ENCODE assay signal across 1 cellular context in the genomic region with DNA sequence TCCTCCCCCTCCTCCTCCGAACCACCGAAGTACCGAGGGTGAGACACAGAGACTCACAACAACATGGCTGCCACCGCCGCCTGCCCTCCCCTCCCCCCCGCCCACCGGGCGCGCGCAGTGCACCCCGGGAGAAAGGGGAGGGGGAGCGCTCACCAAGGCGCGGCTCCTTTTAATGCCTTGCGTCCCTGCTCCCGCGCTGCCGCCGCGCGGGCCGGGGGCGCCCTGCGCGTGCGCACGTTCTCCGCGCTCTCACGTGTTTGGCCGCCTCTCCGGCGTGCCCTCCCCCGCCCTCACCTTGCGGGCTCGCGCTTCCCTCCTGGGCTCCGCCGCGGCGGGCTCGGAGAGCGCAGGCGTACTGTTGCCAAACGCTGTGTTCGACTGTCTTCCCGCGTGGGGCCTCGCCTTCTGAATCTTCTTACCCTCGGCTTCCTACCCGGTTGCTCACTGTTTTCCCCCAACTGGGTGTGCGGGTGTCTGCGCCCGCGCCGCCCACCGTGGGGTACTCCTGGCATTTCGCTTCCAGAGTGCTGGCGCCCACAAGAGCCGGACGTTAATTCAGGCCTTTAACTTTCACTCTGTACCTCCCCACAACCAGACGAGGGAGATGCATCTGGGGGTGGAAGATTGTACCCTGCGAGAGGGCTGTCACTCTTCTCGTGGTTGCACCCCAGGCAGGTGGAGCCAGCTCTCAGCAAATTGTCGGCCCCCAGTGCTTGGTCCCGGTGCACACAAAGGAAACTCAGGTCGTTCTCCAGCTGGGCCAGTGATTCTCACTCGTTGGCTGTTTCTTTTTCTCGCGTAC.
A peak's percentile ranks its signal among the peaks of the same experiment; 100 is the strongest.
TF ChIP-seq lines count a peak whose summit lies in the region.

A gene with protein sequence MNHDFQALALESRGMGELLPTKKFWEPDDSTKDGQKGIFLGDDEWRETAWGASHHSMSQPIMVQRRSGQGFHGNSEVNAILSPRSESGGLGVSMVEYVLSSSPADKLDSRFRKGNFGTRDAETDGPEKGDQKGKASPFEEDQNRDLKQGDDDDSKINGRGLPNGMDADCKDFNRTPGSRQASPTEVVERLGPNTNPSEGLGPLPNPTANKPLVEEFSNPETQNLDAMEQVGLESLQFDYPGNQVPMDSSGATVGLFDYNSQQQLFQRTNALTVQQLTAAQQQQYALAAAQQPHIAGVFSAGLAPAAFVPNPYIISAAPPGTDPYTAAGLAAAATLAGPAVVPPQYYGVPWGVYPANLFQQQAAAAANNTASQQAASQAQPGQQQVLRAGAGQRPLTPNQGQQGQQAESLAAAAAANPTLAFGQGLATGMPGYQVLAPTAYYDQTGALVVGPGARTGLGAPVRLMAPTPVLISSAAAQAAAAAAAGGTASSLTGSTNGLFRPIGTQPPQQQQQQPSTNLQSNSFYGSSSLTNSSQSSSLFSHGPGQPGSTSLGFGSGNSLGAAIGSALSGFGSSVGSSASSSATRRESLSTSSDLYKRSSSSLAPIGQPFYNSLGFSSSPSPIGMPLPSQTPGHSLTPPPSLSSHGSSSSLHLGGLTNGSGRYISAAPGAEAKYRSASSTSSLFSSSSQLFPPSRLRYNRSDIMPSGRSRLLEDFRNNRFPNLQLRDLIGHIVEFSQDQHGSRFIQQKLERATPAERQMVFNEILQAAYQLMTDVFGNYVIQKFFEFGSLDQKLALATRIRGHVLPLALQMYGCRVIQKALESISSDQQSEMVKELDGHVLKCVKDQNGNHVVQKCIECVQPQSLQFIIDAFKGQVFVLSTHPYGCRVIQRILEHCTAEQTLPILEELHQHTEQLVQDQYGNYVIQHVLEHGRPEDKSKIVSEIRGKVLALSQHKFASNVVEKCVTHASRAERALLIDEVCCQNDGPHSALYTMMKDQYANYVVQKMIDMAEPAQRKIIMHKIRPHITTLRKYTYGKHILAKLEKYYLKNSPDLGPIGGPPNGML (minus strand): TSS at position 92 of the 802 bp plus-strand sequence. CDS start 23,484 bp downstream, outside the sequence.

TF ChIP-seq in WTC11, 78 proteins besides CTCF, POLR2A, EP300 and RAD21 (continued from another document and continues in another):
- TF ChIP-seq, protein P1, sequence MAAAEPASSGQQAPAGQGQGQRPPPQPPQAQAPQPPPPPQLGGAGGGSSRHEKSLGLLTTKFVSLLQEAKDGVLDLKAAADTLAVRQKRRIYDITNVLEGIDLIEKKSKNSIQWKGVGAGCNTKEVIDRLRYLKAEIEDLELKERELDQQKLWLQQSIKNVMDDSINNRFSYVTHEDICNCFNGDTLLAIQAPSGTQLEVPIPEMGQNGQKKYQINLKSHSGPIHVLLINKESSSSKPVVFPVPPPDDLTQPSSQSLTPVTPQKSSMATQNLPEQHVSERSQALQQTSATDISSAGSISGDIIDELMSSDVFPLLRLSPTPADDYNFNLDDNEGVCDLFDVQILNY (CRISPR knock-in tag; IDR thresholded peaks at IDR 0.05): peak; percentile 96
- TF ChIP-seq, protein P2, sequence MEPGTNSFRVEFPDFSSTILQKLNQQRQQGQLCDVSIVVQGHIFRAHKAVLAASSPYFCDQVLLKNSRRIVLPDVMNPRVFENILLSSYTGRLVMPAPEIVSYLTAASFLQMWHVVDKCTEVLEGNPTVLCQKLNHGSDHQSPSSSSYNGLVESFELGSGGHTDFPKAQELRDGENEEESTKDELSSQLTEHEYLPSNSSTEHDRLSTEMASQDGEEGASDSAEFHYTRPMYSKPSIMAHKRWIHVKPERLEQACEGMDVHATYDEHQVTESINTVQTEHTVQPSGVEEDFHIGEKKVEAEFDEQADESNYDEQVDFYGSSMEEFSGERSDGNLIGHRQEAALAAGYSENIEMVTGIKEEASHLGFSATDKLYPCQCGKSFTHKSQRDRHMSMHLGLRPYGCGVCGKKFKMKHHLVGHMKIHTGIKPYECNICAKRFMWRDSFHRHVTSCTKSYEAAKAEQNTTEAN (CRISPR knock-in tag; IDR thresholded peaks at IDR 0.05): peak; percentile 83
- TF ChIP-seq RELA (CRISPR knock-in tag; IDR thresholded peaks at IDR 0.05; ENCODE audit: borderline replicate concordance) (peak; percentile 86; the same call in 1 of the 2 replicates), PRRX2 (CRISPR knock-in tag; IDR thresholded peaks at IDR 0.05) (no peak), FOXK1 (CRISPR knock-in tag; IDR thresholded peaks at IDR 0.05) (peak; percentile 93), ZNF317 (CRISPR knock-in tag; IDR thresholded peaks at IDR 0.05; ENCODE audit: borderline replicate concordance, low read depth) (no peak), ETV6 (CRISPR knock-in tag; IDR thresholded peaks at IDR 0.05) (peak; percentile 90), CREB1 (CRISPR knock-in tag; IDR thresholded peaks at IDR 0.05) (peak; percentile 89), JUN (CRISPR knock-in tag; IDR thresholded peaks at IDR 0.05) (peak; percentile 68; the same call in 1 of the 2 replicates), RORB (CRISPR knock-in tag; IDR thresholded peaks at IDR 0.05) (no peak), SMAD4 (CRISPR knock-in tag; IDR thresholded peaks at IDR 0.05) (0 out of 2 replicates have a peak, but pooled peaks have one; percentile 31), ZNF396 (CRISPR knock-in tag; IDR thresholded peaks at IDR 0.05; ENCODE audit: borderline replicate concordance) (no peak), ESRRA (CRISPR knock-in tag; IDR thresholded peaks at IDR 0.05; ENCODE audit: borderline replicate concordance) (no peak), ELF4 (CRISPR knock-in tag; IDR thresholded peaks at IDR 0.05; ENCODE audit: low read depth) (no peak), ATF1 (CRISPR knock-in tag; IDR thresholded peaks at IDR 0.05) (no peak), GTF2I (CRISPR knock-in tag; conservative IDR thresholded peaks at IDR 0.05) (no peak), EMX1 (CRISPR knock-in tag; IDR thresholded peaks at IDR 0.05) (no peak), ZNF138 (CRISPR knock-in tag; conservative IDR thresholded peaks at IDR 0.05) (peak; percentile 93; the same call in 1 of the 2 replicates), NR2C2 (CRISPR knock-in tag; IDR thresholded peaks at IDR 0.05) (0 out of 2 replicates have a peak, but pooled peaks have one; percentile 34), NR1H2 (CRISPR knock-in tag; IDR thresholded peaks at IDR 0.05) (no peak), HMGA2 (CRISPR knock-in tag; IDR thresholded peaks at IDR 0.05) (no peak), ZNF423 (CRISPR knock-in tag; IDR thresholded peaks at IDR 0.05) (no peak), ZNF263 (CRISPR knock-in tag; IDR thresholded peaks at IDR 0.05; ENCODE audit: low read depth) (no peak), SOX15 (CRISPR knock-in tag; IDR thresholded peaks at IDR 0.05) (no peak), ZNF232 (CRISPR knock-in tag; IDR thresholded peaks at IDR 0.05) (peak; percentile 54; the same call in 1 of the 2 replicates)
- TF ChIP-seq, protein P3, sequence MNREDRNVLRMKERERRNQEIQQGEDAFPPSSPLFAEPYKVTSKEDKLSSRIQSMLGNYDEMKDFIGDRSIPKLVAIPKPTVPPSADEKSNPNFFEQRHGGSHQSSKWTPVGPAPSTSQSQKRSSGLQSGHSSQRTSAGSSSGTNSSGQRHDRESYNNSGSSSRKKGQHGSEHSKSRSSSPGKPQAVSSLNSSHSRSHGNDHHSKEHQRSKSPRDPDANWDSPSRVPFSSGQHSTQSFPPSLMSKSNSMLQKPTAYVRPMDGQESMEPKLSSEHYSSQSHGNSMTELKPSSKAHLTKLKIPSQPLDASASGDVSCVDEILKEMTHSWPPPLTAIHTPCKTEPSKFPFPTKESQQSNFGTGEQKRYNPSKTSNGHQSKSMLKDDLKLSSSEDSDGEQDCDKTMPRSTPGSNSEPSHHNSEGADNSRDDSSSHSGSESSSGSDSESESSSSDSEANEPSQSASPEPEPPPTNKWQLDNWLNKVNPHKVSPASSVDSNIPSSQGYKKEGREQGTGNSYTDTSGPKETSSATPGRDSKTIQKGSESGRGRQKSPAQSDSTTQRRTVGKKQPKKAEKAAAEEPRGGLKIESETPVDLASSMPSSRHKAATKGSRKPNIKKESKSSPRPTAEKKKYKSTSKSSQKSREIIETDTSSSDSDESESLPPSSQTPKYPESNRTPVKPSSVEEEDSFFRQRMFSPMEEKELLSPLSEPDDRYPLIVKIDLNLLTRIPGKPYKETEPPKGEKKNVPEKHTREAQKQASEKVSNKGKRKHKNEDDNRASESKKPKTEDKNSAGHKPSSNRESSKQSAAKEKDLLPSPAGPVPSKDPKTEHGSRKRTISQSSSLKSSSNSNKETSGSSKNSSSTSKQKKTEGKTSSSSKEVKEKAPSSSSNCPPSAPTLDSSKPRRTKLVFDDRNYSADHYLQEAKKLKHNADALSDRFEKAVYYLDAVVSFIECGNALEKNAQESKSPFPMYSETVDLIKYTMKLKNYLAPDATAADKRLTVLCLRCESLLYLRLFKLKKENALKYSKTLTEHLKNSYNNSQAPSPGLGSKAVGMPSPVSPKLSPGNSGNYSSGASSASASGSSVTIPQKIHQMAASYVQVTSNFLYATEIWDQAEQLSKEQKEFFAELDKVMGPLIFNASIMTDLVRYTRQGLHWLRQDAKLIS (CRISPR knock-in tag; IDR thresholded peaks at IDR 0.05; ENCODE audit: borderline replicate concordance): 0 out of 2 replicates have a peak, but pooled peaks have one; percentile 78
- TF ChIP-seq, protein P4, sequence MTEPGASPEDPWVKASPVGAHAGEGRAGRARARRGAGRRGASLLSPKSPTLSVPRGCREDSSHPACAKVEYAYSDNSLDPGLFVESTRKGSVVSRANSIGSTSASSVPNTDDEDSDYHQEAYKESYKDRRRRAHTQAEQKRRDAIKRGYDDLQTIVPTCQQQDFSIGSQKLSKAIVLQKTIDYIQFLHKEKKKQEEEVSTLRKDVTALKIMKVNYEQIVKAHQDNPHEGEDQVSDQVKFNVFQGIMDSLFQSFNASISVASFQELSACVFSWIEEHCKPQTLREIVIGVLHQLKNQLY (CRISPR knock-in tag; IDR thresholded peaks at IDR 0.05): peak; percentile 80; the same call in 1 of the 2 replicates
- TF ChIP-seq, protein P5, sequence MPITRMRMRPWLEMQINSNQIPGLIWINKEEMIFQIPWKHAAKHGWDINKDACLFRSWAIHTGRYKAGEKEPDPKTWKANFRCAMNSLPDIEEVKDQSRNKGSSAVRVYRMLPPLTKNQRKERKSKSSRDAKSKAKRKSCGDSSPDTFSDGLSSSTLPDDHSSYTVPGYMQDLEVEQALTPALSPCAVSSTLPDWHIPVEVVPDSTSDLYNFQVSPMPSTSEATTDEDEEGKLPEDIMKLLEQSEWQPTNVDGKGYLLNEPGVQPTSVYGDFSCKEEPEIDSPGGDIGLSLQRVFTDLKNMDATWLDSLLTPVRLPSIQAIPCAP (CRISPR knock-in tag; IDR thresholded peaks at IDR 0.05): 0 out of 2 replicates have a peak, but pooled peaks have one; percentile 50
- TF ChIP-seq, protein P6, sequence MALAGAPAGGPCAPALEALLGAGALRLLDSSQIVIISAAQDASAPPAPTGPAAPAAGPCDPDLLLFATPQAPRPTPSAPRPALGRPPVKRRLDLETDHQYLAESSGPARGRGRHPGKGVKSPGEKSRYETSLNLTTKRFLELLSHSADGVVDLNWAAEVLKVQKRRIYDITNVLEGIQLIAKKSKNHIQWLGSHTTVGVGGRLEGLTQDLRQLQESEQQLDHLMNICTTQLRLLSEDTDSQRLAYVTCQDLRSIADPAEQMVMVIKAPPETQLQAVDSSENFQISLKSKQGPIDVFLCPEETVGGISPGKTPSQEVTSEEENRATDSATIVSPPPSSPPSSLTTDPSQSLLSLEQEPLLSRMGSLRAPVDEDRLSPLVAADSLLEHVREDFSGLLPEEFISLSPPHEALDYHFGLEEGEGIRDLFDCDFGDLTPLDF (CRISPR knock-in tag; IDR thresholded peaks at IDR 0.05): peak; percentile 86
- TF ChIP-seq, protein P7, sequence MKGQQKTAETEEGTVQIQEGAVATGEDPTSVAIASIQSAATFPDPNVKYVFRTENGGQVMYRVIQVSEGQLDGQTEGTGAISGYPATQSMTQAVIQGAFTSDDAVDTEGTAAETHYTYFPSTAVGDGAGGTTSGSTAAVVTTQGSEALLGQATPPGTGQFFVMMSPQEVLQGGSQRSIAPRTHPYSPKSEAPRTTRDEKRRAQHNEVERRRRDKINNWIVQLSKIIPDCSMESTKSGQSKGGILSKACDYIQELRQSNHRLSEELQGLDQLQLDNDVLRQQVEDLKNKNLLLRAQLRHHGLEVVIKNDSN (CRISPR knock-in tag; IDR thresholded peaks at IDR 0.05): peak; percentile 88
- TF ChIP-seq, protein P8, sequence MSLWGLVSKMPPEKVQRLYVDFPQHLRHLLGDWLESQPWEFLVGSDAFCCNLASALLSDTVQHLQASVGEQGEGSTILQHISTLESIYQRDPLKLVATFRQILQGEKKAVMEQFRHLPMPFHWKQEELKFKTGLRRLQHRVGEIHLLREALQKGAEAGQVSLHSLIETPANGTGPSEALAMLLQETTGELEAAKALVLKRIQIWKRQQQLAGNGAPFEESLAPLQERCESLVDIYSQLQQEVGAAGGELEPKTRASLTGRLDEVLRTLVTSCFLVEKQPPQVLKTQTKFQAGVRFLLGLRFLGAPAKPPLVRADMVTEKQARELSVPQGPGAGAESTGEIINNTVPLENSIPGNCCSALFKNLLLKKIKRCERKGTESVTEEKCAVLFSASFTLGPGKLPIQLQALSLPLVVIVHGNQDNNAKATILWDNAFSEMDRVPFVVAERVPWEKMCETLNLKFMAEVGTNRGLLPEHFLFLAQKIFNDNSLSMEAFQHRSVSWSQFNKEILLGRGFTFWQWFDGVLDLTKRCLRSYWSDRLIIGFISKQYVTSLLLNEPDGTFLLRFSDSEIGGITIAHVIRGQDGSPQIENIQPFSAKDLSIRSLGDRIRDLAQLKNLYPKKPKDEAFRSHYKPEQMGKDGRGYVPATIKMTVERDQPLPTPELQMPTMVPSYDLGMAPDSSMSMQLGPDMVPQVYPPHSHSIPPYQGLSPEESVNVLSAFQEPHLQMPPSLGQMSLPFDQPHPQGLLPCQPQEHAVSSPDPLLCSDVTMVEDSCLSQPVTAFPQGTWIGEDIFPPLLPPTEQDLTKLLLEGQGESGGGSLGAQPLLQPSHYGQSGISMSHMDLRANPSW (CRISPR knock-in tag; conservative IDR thresholded peaks at IDR 0.05; ENCODE audit: low read depth): no peak
- TF ChIP-seq, protein P9, sequence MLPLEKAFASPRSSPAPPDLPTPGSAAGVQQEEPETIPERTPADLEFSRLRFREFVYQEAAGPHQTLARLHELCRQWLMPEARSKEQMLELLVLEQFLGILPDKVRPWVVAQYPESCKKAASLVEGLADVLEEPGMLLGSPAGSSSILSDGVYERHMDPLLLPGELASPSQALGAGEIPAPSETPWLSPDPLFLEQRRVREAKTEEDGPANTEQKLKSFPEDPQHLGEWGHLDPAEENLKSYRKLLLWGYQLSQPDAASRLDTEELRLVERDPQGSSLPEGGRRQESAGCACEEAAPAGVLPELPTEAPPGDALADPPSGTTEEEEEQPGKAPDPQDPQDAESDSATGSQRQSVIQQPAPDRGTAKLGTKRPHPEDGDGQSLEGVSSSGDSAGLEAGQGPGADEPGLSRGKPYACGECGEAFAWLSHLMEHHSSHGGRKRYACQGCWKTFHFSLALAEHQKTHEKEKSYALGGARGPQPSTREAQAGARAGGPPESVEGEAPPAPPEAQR (CRISPR knock-in tag; IDR thresholded peaks at IDR 0.05): no peak
- TF ChIP-seq, protein P10, sequence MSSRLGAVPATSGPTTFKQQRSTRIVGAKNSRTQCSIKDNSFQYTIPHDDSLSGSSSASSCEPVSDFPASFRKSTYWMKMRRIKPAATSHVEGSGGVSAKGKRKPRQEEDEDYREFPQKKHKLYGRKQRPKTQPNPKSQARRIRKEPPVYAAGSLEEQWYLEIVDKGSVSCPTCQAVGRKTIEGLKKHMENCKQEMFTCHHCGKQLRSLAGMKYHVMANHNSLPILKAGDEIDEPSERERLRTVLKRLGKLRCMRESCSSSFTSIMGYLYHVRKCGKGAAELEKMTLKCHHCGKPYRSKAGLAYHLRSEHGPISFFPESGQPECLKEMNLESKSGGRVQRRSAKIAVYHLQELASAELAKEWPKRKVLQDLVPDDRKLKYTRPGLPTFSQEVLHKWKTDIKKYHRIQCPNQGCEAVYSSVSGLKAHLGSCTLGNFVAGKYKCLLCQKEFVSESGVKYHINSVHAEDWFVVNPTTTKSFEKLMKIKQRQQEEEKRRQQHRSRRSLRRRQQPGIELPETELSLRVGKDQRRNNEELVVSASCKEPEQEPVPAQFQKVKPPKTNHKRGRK (CRISPR knock-in tag; IDR thresholded peaks at IDR 0.05; ENCODE audit: borderline replicate concordance): no peak
